Comparison of ENCODE assay signal across 8 cellular contexts in genomic region chr17:82882715-82883446, GRCh38. TPM values are rescaled to one million over a fixed set of nuclear protein-coding genes. Genes with fewer than 3 reads are reported as not detected.
DNase-seq lines count a peak whose midpoint lies in the region; ATAC-seq lines count a peak whose summit lies in the region.

No MANE protein-coding gene starts in this region.

- no peaks in the 10 kb centered on the region for H3K9me3 ChIP-seq in right cardiac atrium (ENCODE audit: control insufficient read depth, low read length)

- peaks cover 35% of the 10 kb centered on the region for H3K36me3 Mint-ChIP-seq in activated naive CD8-positive, alpha-beta T cell treated with anti-CD3 and anti-CD28 coated beads, Interleukin-2, amount 10 ng/mL, durations not matched to agents 7 days and 5 days

- H3K4me3 ChIP-seq in right cardiac atrium (ENCODE audit: low read length) (no peak overlapping the region), skin epidermis (no peak overlapping the region)

- H3K27ac ChIP-seq in right cardiac atrium (ENCODE audit: low read length) (no peak overlapping the region), skin epidermis (peak overlapping the region in 17 of 21 experiments; percentile 48 to 87 (median 67))

- peaks cover 70% of the 10 kb centered on the region for H3K4me1 Mint-ChIP-seq in activated naive CD8-positive, alpha-beta T cell treated with anti-CD3 and anti-CD28 coated beads, Interleukin-2, amount 10 ng/mL, durations not matched to agents 7 days and 5 days

- peak overlapping the region; percentile 85 for H3K4me3 Mint-ChIP-seq in activated naive CD8-positive, alpha-beta T cell treated with anti-CD3 and anti-CD28 coated beads, Interleukin-2, amount 10 ng/mL, durations not matched to agents 7 days and 5 days

- intact Hi-C loops in right cardiac atrium (cut with DNase I): no loop called here
- intact Hi-C loops in Right ventricle myocardium inferior (cut with DNase I): no loop called here

- peak overlapping the region; percentile 92 for H3K27ac Mint-ChIP-seq in activated naive CD8-positive, alpha-beta T cell treated with anti-CD3 and anti-CD28 coated beads, Interleukin-2, amount 10 ng/mL, durations not matched to agents 7 days and 5 days

- WGBS in right cardiac atrium: 88% methylated on average over 39 of the region's 39 CpGs

- no peaks in the 10 kb centered on the region for H3K9me3 Mint-ChIP-seq in activated naive CD8-positive, alpha-beta T cell treated with anti-CD3 and anti-CD28 coated beads, Interleukin-2, amount 10 ng/mL, durations not matched to agents 7 days and 5 days

- H3K27me3 ChIP-seq in right cardiac atrium (ENCODE audit: control insufficient read depth, insufficient read depth): no peaks in the 10 kb centered on the region

- POLR2A ChIA-PET in activated naive CD8-positive, alpha-beta T cell treated with anti-CD3 and anti-CD28 coated beads, Interleukin-2, amount 10 ng/mL, durations not matched to agents 7 days and 5 days (lab: Charles Lee): interaction anchor here (1.5 to 4.5 kb wide), 3 partner anchors 10 to 19 kb away, joined by 4 to 48 read pairs (median 4); no protein-coding TSS in a partner anchor

- H3K27me3 Mint-ChIP-seq in activated naive CD8-positive, alpha-beta T cell treated with anti-CD3 and anti-CD28 coated beads, Interleukin-2, amount 10 ng/mL, durations not matched to agents 7 days and 5 days: no peaks in the 10 kb centered on the region

- peak in 1 of 2 donors; percentile 10 for ATAC-seq in right cardiac atrium
- ATAC-seq in Right ventricle myocardium inferior: no peak
- ATAC-seq in activated naive CD8-positive, alpha-beta T cell treated with anti-CD3 and anti-CD28 coated beads, Interleukin-2, amount 10 ng/mL, durations not matched to agents 7 days and 5 days (ENCODE audit: low read depth): peak; percentile 79
- no peak for ATAC-seq in HG03280 (IDR thresholded peaks at IDR 0.05; ENCODE audit: unreplicated experiment)
- ATAC-seq in HG03460 (IDR thresholded peaks at IDR 0.05; ENCODE audit: unreplicated experiment): no peak
- no peak for ATAC-seq in GM18517 (IDR thresholded peaks at IDR 0.05; ENCODE audit: unreplicated experiment)

- H3K4me1 ChIP-seq in right cardiac atrium (ENCODE audit: control insufficient read depth, insufficient read depth, low read length): peaks cover 4% of the 10 kb centered on the region

- peak in 2 of 3 donors; percentile 68 to 75 for DNase-seq in right cardiac atrium
- no peak for DNase-seq in Right ventricle myocardium inferior (ENCODE audit: missing footprints)
- DNase-seq in activated naive CD8-positive, alpha-beta T cell treated with anti-CD3 and anti-CD28 coated beads, Interleukin-2, amount 10 ng/mL, durations not matched to agents 7 days and 5 days: peak; percentile 71
- DNase-seq in HK-2 (ENCODE audit: unreplicated experiment): no peak

RNA-seq across cellular contexts. Expression of gene ZNF750, which starts 43.1 kb away (rescaled TPM):
- not detected for total RNA-seq in right cardiac atrium
- 0.07 TPM for polyA plus RNA-seq in right cardiac atrium
- total RNA-seq in Right ventricle myocardium inferior: not detected
- not detected for total RNA-seq in activated naive CD8-positive, alpha-beta T cell treated with anti-CD3 and anti-CD28 coated beads, Interleukin-2, amount 10 ng/mL, durations not matched to agents 7 days and 5 days

Comparison
In these comparisons a context has a peak if more than half of its experiments do, and no peak if none do; other contexts are left out.
1. DNase-seq: peak in right cardiac atrium (2 of 3) and activated naive CD8-positive, alpha-beta T cell treated with anti-CD3 and anti-CD28 coated beads, Interleukin-2, amount 10 ng/mL, durations not matched to agents 7 days and 5 days (single experiment); none in Right ventricle myocardium inferior (single experiment) and HK-2 (single experiment).